Comparison of ENCODE assay signal across 10 cellular contexts in genomic region chr10:11782793-11783557, GRCh38. TPM values are rescaled to one million over a fixed set of nuclear protein-coding genes. Genes with fewer than 3 reads are reported as not detected.
A peak's percentile ranks its signal among the peaks of the same experiment; 100 is the strongest.
DNase-seq lines count a peak whose midpoint lies in the region; TF ChIP-seq lines count a peak whose summit lies in the region.
"Had no signal": no experiment of that assay in that cellular context is flagged by ENCODE, and none has a peak within 500 bp of the region (broad histone marks: within the 10 kb centered on the region; RNA-seq: fewer than 3 reads in every experiment).

No MANE protein-coding gene starts in this region.

- no peaks in the 10 kb centered on the region for H3K36me3 Mint-ChIP-seq in nephron (ENCODE audit: low read depth)

- no peak overlapping the region for H3K4me3 Mint-ChIP-seq in nephron
- H3K4me3 Mint-ChIP-seq: IgD-negative memory B cell had no signal

- peaks cover 22% of the 10 kb centered on the region for H3K27me3 Mint-ChIP-seq in nephron (ENCODE audit: low read depth)

- peak; percentile 60 for TF ChIP-seq CTCF in AG09309 (IDR thresholded peaks at IDR 0.05; ENCODE audit: control insufficient read depth, insufficient read depth, low read depth, low read length, missing control alignments)
- peak; percentile 64 for TF ChIP-seq CTCF in GM12864 (IDR thresholded peaks at IDR 0.05; ENCODE audit: low read depth, low read length, missing control alignments)
- TF ChIP-seq CTCF in nephron (IDR thresholded peaks at IDR 0.05; ENCODE audit: unreplicated experiment in 3 of 3) = peak; percentile 66 to 82 (median 70)

- H3K4me1 Mint-ChIP-seq in nephron = no peaks in the 10 kb centered on the region

- no peak overlapping the region for H3K27ac Mint-ChIP-seq in nephron
- H3K27ac Mint-ChIP-seq: IgD-negative memory B cell had no signal

- peaks cover 8% of the 10 kb centered on the region for H3K9me3 Mint-ChIP-seq in nephron
- H3K9me3 Mint-ChIP-seq: IgD-negative memory B cell had no signal

- H3K4me3 ChIP-seq in AG09309 (ENCODE audit: control insufficient read depth, low read depth, low read length) (no peak overlapping the region), GM12864 (ENCODE audit: low read depth, low read length) (no peak overlapping the region)

- DNase-seq in AG09309 (ENCODE audit: low read depth) (no peak), GM12864 (ENCODE audit: low read depth) (peak; percentile 51), HT-29 (ENCODE audit: low spot score) (peak; percentile 93), RKO (ENCODE audit: low spot score) (peak; percentile 70), epidermal melanocyte (ENCODE audit: insufficient read length, low spot score) (peak; percentile 57)
- DNase-seq in stimulated activated CD4-positive, alpha-beta T cell treated with anti-CD3 and anti-CD28 coated beads, Interleukin-2, amount 100 ng/mL, for 24 hours = no peak
- no peak for DNase-seq in stimulated activated CD4-positive, alpha-beta T cell treated with anti-CD3 and anti-CD28 coated beads, Interleukin-2, amount 100 ng/mL, for 48 hours
- DNase-seq: left cardiac atrium had no signal

RNA-seq across cellular contexts. Expression of gene PROSER2, which starts 40.2 kb away (rescaled TPM):
- total RNA-seq in HT-29 (2014; rRNA removed; shearing (Covaris generic)) = 56.9 and 58.8 TPM in 2 replicates

RNA-seq across cellular contexts. Expression of gene ECHDC3, which starts 40.8 kb away (rescaled TPM):
- 0.70 and 2.6 TPM in 2 replicates for total RNA-seq in HT-29 (2014; rRNA removed; shearing (Covaris generic))

Comparison
In these comparisons a context has a peak if more than half of its experiments do, and no peak if none do; other contexts are left out.
1. DNase-seq: peak in GM12864 (single experiment), HT-29 (single experiment), RKO (single experiment) and epidermal melanocyte (single experiment); none in AG09309 (single experiment), stimulated activated CD4-positive, alpha-beta T cell treated with anti-CD3 and anti-CD28 coated beads, Interleukin-2, amount 100 ng/mL, for 24 hours (0 of 2) and stimulated activated CD4-positive, alpha-beta T cell treated with anti-CD3 and anti-CD28 coated beads, Interleukin-2, amount 100 ng/mL, for 48 hours (0 of 2).
2. Peak in every context shown above with its lines, with median percentiles within 50 percentile points of each other: CTCF ChIP-seq.